ENCODE assay signal across 1 cellular context in genomic region chr5:40405230-40405629, GRCh38.
TF ChIP-seq lines count a peak whose summit lies in the region.

No MANE protein-coding gene starts in this region.

TF ChIP-seq in GM23338, 12 proteins besides CTCF, POLR2A, EP300 and RAD21 (continued from another document):
- TF ChIP-seq ZNF462 (CRISPR knock-in tag; IDR thresholded peaks at IDR 0.05), result no peak
